Comparison of ENCODE assay signal across 10 cellular contexts in the genomic region with DNA sequence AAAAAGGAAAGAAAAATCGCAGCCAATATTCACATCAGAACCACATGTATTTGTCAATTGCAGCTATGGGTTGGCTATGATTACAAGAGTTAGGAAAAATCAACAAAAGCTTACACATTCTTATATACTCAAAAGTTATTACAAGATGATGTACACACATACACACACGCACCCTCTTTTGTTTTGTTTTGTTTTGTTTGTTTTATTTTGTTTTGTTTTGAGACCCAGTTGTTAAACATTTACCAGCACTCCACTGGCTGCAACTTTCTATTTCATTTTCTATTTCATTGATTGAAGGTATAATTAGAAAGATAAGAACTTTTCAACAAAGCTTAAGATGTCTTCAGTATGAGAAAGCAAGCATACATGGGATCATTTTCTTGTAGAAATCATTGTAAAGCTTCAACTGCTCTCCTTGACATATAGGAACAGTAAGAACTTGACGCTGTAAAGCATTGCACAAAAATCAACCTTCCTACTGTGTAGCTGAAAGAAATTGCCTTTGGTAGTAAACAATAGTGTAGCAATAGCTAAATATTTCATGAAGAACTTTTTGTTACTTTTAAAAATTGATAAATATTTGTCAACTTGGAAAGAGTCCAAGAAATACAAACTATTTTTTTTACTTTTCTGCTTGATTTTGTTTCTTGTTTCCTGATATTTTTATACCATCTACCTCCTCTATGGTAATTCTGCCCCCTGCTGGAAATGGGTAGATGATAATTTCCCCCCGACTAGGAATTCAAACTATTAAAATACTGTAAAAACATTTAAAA.
DNase-seq lines count a peak whose midpoint lies in the region; ATAC-seq and TF ChIP-seq lines count a peak whose summit lies in the region.
"Had no signal": no experiment of that assay in that cellular context is flagged by ENCODE, and none has a peak within 500 bp of the region (broad histone marks: within the 10 kb centered on the region; RNA-seq: fewer than 3 reads in every experiment).

No MANE protein-coding gene starts in this region.

- H3K27me3 ChIP-seq in GM06990 (replicated peaks; ENCODE audit: control insufficient read depth, insufficient read depth, low read length) (no peaks in the 10 kb centered on the region), neural progenitor cell (no peaks in the 10 kb centered on the region), thyroid gland (no peaks in the 10 kb centered on the region)

- no peaks in the 10 kb centered on the region for H3K79me2 ChIP-seq in neural progenitor cell (ENCODE audit: low read depth)

- H3K27me3 Mint-ChIP-seq in neural progenitor cell (ENCODE audit: insufficient read depth, low read depth) = no peaks in the 10 kb centered on the region
- H3K27me3 Mint-ChIP-seq in activated CD4-positive, alpha-beta T cell treated with anti-CD3 and anti-CD28 coated beads for 36 hours = no peaks in the 10 kb centered on the region
- H3K27me3 Mint-ChIP-seq: activated CD4-positive, alpha-beta memory T cell treated with anti-CD3 and anti-CD28 coated beads for 36 hours had no signal

- no peaks in the 10 kb centered on the region for H3K9me3 Mint-ChIP-seq in neural progenitor cell
- peaks cover 5% of the 10 kb centered on the region for H3K9me3 Mint-ChIP-seq in activated CD4-positive, alpha-beta T cell treated with anti-CD3 and anti-CD28 coated beads for 36 hours (ENCODE audit: low read depth)
- H3K9me3 Mint-ChIP-seq: naive B cell had no signal

- H3K9me3 ChIP-seq in neural progenitor cell (ENCODE audit: low read depth) (no peaks in the 10 kb centered on the region), thyroid gland (no peaks in the 10 kb centered on the region)

- peak; percentile 39 for TF ChIP-seq CTCF in GM06990 (IDR thresholded peaks at IDR 0.05; ENCODE audit: insufficient read depth, low read length, poor library complexity, severe bottlenecking)
- TF ChIP-seq CTCF in neural progenitor cell (IDR thresholded peaks at IDR 0.05) = peak; percentile 80
- TF ChIP-seq CTCF in thyroid gland (IDR thresholded peaks at IDR 0.05) = peak in 1 of 6 experiments; percentile 7

- no peak overlapping the region for H3K4me2 ChIP-seq in neural progenitor cell

- POLR2A ChIA-PET in activated CD4-positive, alpha-beta T cell treated with anti-CD3 and anti-CD28 coated beads for 36 hours (lab: Charles Lee) = no interaction called here

- DNase-seq in GM06990 (ENCODE audit: extremely low read depth, insufficient read length) (no peak), LoVo (ENCODE audit: low spot score) (peak; percentile 53), cerebellar cortex (ENCODE audit: low spot score) (peak; percentile 62), neural progenitor cell (ENCODE audit: low spot score) (peak; percentile 61), thyroid gland (no peak), NCI-H1092 (lab: John Stamatoyannopoulos, UW) (no peak)
- DNase-seq in activated CD4-positive, alpha-beta T cell treated with anti-CD3 and anti-CD28 coated beads for 36 hours = no peak
- DNase-seq: activated CD4-positive, alpha-beta memory T cell treated with anti-CD3 and anti-CD28 coated beads for 36 hours; naive B cell had no signal

- H3F3A ChIP-seq in neural progenitor cell (ENCODE audit: low read depth) = no peaks in the 10 kb centered on the region

- no peaks in the 10 kb centered on the region for H4K20me1 ChIP-seq in neural progenitor cell (ENCODE audit: low read depth)

- H3K27ac ChIP-seq in neural progenitor cell = no peak overlapping the region
- no peak overlapping the region for H3K27ac ChIP-seq in thyroid gland

- WGBS in thyroid gland, 2 donors = 51% methylated on average over 4 of the region's 4 CpGs

- no peak for TF ChIP-seq POLR2A in thyroid gland (IDR thresholded peaks at IDR 0.05)

- no peak overlapping the region for H3K9ac ChIP-seq in neural progenitor cell

- CTCF ChIA-PET in activated CD4-positive, alpha-beta T cell treated with anti-CD3 and anti-CD28 coated beads for 36 hours (lab: Charles Lee) = interaction anchor here (1.3 kb wide), 1 partner anchor 18 kb away, joined by 3 read pairs; no protein-coding TSS in a partner anchor

- H3K36me3 ChIP-seq in GM06990 (ENCODE audit: control insufficient read depth, insufficient read depth, low read length) = no peaks in the 10 kb centered on the region
- H3K36me3 ChIP-seq in neural progenitor cell = no peaks in the 10 kb centered on the region
- no peaks in the 10 kb centered on the region for H3K36me3 ChIP-seq in thyroid gland

- intact Hi-C loops in thyroid gland (cut with DNase I) = no loop called here
- intact Hi-C loops in activated CD4-positive, alpha-beta T cell treated with anti-CD3 and anti-CD28 coated beads for 36 hours (cut with DNase I, micrococcal nuclease) = loop anchor here (2.0 to 10.0 kb wide), 2 partner anchors 258 to 262 kb away; no protein-coding TSS in a partner anchor

- H3K4me1 ChIP-seq in neural progenitor cell (no peaks in the 10 kb centered on the region), thyroid gland (no peaks in the 10 kb centered on the region)

- H3K36me3 Mint-ChIP-seq in neural progenitor cell = no peaks in the 10 kb centered on the region
- no peaks in the 10 kb centered on the region for H3K36me3 Mint-ChIP-seq in activated CD4-positive, alpha-beta T cell treated with anti-CD3 and anti-CD28 coated beads for 36 hours (ENCODE audit: low read depth)
- H3K36me3 Mint-ChIP-seq: activated CD4-positive, alpha-beta memory T cell treated with anti-CD3 and anti-CD28 coated beads for 36 hours; naive B cell had no signal

- no peak overlapping the region for H3K4me3 Mint-ChIP-seq in neural progenitor cell
- no peak overlapping the region for H3K4me3 Mint-ChIP-seq in activated CD4-positive, alpha-beta T cell treated with anti-CD3 and anti-CD28 coated beads for 36 hours
- H3K4me3 Mint-ChIP-seq: activated CD4-positive, alpha-beta memory T cell treated with anti-CD3 and anti-CD28 coated beads for 36 hours; naive B cell had no signal

- ATAC-seq in HG02571 (IDR thresholded peaks at IDR 0.05; ENCODE audit: unreplicated experiment) = no peak
- ATAC-seq in activated CD4-positive, alpha-beta T cell treated with anti-CD3 and anti-CD28 coated beads for 36 hours = no peak

- no peaks in the 10 kb centered on the region for H3K4me1 Mint-ChIP-seq in neural progenitor cell
- no peaks in the 10 kb centered on the region for H3K4me1 Mint-ChIP-seq in activated CD4-positive, alpha-beta T cell treated with anti-CD3 and anti-CD28 coated beads for 36 hours
- H3K4me1 Mint-ChIP-seq: naive B cell had no signal

- H2AFZ ChIP-seq in neural progenitor cell (replicated peaks) = no peak overlapping the region

- H3K4me3 ChIP-seq in GM06990 (replicated peaks; ENCODE audit: low read depth, low read length) = no peak overlapping the region
- H3K4me3 ChIP-seq in neural progenitor cell = no peak overlapping the region
- no peak overlapping the region for H3K4me3 ChIP-seq in thyroid gland (replicated peaks in 1 of 3)

- no peak overlapping the region for H3K27ac Mint-ChIP-seq in neural progenitor cell
- no peak overlapping the region for H3K27ac Mint-ChIP-seq in activated CD4-positive, alpha-beta T cell treated with anti-CD3 and anti-CD28 coated beads for 36 hours
- H3K27ac Mint-ChIP-seq: activated CD4-positive, alpha-beta memory T cell treated with anti-CD3 and anti-CD28 coated beads for 36 hours had no signal

Comparison
In these comparisons a context has a peak if more than half of its experiments do, and no peak if none do; other contexts are left out.
1. DNase-seq: peak in LoVo (single experiment), cerebellar cortex (single experiment) and neural progenitor cell (single experiment); none in GM06990 (single experiment), thyroid gland (0 of 2), activated CD4-positive, alpha-beta T cell treated with anti-CD3 and anti-CD28 coated beads for 36 hours (single experiment) and NCI-H1092 (single experiment).